2 cellular contexts compared by ENCODE assay signal in the genomic region with DNA sequence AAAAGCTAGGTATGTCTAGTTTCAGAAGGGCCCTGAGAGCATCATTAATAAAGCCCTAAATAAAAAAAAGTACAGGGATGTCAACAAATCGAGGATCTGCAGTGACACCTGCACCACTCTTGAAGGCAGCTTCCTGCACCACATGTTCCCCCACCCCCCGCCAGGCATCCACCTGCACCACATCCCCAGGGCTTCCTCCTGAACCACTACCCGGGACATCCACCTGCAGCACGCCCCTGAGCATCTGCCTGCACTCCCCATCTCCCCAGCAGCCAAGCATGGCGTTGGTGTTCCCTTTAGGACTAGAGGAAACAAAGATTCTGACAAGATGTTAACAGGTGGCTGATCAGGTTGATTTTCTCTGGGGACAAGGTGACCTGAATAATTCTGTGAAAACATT.
TF ChIP-seq lines count a peak whose summit lies in the region.

No MANE protein-coding gene starts in this region.

TF ChIP-seq in GM23338, 12 proteins besides CTCF, POLR2A, EP300 and RAD21:
- TF ChIP-seq ZNF114 (CRISPR knock-in tag; IDR thresholded peaks at IDR 0.05) (no peak), STAT1 (IDR thresholded peaks at IDR 0.05; ENCODE audit: unreplicated experiment) (no peak), ZNF331 (CRISPR knock-in tag; IDR thresholded peaks at IDR 0.05; ENCODE audit: low read depth) (no peak), EZH2 (IDR thresholded peaks at IDR 0.05; ENCODE audit: low read depth, unreplicated experiment) (no peak), CREB1 (CRISPR knock-in tag; IDR thresholded peaks at IDR 0.05; ENCODE audit: low read depth) (no peak), NANOG (IDR thresholded peaks at IDR 0.05; ENCODE audit: borderline replicate concordance) (no peak)
- TF ChIP-seq, protein P1, sequence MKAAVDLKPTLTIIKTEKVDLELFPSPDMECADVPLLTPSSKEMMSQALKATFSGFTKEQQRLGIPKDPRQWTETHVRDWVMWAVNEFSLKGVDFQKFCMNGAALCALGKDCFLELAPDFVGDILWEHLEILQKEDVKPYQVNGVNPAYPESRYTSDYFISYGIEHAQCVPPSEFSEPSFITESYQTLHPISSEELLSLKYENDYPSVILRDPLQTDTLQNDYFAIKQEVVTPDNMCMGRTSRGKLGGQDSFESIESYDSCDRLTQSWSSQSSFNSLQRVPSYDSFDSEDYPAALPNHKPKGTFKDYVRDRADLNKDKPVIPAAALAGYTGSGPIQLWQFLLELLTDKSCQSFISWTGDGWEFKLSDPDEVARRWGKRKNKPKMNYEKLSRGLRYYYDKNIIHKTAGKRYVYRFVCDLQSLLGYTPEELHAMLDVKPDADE (IDR thresholded peaks at IDR 0.05) = no peak

TF ChIP-seq in H1, 55 proteins besides CTCF, POLR2A, EP300 and RAD21:
- TF ChIP-seq HDAC6 (IDR thresholded peaks at IDR 0.05; ENCODE audit: low read depth, low read length) = no peak
- 0 out of 2 replicates have a peak, but pooled peaks have one; percentile 57 for TF ChIP-seq TCF12 (IDR thresholded peaks at IDR 0.05; ENCODE audit: low read depth, low read length)
